Comparison of ENCODE assay signal across 8 cellular contexts in the genomic region with DNA sequence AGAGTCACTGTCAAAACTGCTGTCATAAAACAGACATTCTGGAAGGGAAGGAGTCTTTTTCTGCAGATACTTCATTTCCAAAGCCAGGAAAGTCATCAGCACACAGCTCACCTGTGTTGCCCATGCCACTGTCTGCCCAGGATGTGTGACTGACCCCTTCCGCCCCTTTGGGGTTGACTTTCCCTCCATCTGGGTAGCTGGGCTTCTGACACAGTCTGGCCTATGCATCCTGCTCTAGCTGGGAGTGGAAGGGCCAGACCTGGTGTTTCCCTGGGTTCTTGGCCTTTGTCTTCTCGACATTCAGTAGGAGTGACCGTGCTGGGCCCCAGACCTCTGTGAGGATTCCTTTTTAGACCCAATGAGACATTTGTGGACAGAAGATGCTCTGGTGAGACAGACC.
"Had no signal": no experiment of that assay in that cellular context is flagged by ENCODE, and none has a peak within 500 bp of the region (broad histone marks: within the 10 kb centered on the region; RNA-seq: fewer than 3 reads in every experiment).

No MANE protein-coding gene starts in this region.

- H3K4me3 ChIP-seq: K562 had no signal

- DNase-seq: IMR-90, KBM-7, KG1 had no signal

- H3K27ac ChIP-seq: HL-60, KMS-11 had no signal

- FAIRE-seq: HepG2, HTR-8/SVneo, K562 had no signal

- H3K9ac ChIP-seq: KMS-11 had no signal

- ATAC-seq: HepG2, K562 had no signal
